1 cellular context compared by ENCODE assay signal in the genomic region with DNA sequence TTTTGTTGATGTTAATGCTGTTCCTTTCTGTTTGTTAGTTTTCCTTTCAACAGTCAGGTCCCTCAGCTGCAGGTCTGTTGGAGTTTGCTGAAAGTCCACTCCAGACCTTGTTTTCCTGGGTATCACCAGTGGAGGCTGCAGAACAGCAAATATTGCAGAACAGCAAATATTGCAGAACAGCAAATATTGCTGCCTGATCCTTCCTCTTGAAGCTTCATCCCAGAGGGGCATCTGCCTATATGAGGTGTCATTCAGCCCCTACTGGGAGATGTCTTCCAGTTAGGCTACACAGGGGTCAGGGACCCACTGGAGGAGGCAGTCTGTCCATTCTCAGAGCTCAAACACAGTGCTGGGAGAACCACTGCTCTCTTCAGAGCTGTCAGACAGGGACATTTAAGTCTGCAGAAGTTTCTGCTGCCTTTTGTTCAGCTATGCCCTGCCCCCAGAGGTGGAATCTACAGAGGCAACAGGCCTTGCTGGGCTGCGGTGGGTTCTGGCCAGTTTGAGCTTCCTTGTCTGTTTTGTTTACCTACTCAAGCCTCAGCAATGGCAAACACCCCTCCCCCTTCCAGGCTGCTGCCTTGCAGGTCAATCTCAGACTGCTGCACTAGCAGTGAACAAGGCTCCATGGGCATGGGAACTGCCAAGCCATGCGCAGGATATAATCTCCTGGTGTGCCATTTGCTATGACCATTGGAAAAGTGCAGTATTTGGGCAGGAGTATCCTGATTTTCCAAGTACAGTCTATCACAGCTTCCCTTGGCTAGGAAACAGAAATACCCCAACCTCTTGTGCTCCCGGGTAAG.
TF ChIP-seq lines count a peak whose summit lies in the region.
"Not testable (repeated sequence)": the region's sequence is repeated elsewhere in the genome, so short reads cannot be mapped to it uniquely, and the experiment has no call there.

No MANE protein-coding gene starts in this region.

TF ChIP-seq in HepG2, 621 proteins besides CTCF, POLR2A, EP300 and RAD21 (continued from another document and continues in another):
- TF ChIP-seq, protein P1, sequence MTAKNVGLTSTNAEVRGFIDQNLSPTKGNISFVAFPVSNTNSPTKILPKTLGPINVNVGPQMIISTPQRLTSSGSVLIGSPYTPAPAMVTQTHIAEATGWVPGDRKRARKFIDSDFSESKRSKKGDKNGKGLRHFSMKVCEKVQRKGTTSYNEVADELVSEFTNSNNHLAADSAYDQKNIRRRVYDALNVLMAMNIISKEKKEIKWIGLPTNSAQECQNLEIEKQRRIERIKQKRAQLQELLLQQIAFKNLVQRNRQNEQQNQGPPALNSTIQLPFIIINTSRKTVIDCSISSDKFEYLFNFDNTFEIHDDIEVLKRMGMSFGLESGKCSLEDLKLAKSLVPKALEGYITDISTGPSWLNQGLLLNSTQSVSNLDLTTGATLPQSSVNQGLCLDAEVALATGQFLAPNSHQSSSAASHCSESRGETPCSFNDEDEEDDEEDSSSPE (CRISPR knock-in tag; IDR thresholded peaks at IDR 0.05), result 0 out of 2 replicates have a peak, but pooled peaks have one; percentile 18
- peak; percentile 41; the same call in 1 of the 2 replicates for TF ChIP-seq FOXP1 (IDR thresholded peaks at IDR 0.05)
- peak; percentile 87 for TF ChIP-seq FOXP1 (CRISPR knock-in tag; IDR thresholded peaks at IDR 0.05)
- peak; percentile 90 for TF ChIP-seq FOXA1 (IDR thresholded peaks at IDR 0.05)
- TF ChIP-seq FOXA1 (CRISPR knock-in tag; IDR thresholded peaks at IDR 0.05), result peak; percentile 96
- TF ChIP-seq ETV5 (CRISPR knock-in tag; IDR thresholded peaks at IDR 0.05; ENCODE audit: borderline replicate concordance), result peak; percentile 47
- TF ChIP-seq ZNF547 (CRISPR knock-in tag; IDR thresholded peaks at IDR 0.05), result peak; percentile 61; the same call in 1 of the 2 replicates
- peak; percentile 67; the same call in 1 of the 2 replicates for TF ChIP-seq ESRRA (CRISPR knock-in tag; IDR thresholded peaks at IDR 0.05; ENCODE audit: low read depth)
- TF ChIP-seq ZNF644 (CRISPR knock-in tag; IDR thresholded peaks at IDR 0.05; ENCODE audit: low read depth), result peak; percentile 90
- 0 out of 2 replicates have a peak, but pooled peaks have one; percentile 23 for TF ChIP-seq KLF11 (CRISPR knock-in tag; IDR thresholded peaks at IDR 0.05)
- 0 out of 2 replicates have a peak, but pooled peaks have one; percentile 23 for TF ChIP-seq ZNF629 (CRISPR knock-in tag; conservative IDR thresholded peaks at IDR 0.05)
- TF ChIP-seq FOXC1 (CRISPR knock-in tag; IDR thresholded peaks at IDR 0.05; ENCODE audit: borderline replicate concordance), result peak; percentile 66
- peak; percentile 13; the same call in 1 of the 2 replicates for TF ChIP-seq SP4 (CRISPR knock-in tag; IDR thresholded peaks at IDR 0.05)
- TF ChIP-seq TBX3 (IDR thresholded peaks at IDR 0.05; ENCODE audit: borderline replicate concordance), result peak; percentile 70; the same call in 1 of the 2 replicates
- 0 out of 2 replicates have a peak, but pooled peaks have one; percentile 30 for TF ChIP-seq ZNF333 (CRISPR knock-in tag; IDR thresholded peaks at IDR 0.05; ENCODE audit: borderline replicate concordance)
- TF ChIP-seq SOX13 (IDR thresholded peaks at IDR 0.05); CREM (CRISPR knock-in tag; IDR thresholded peaks at IDR 0.05); MAZ (IDR thresholded peaks at IDR 0.05; ENCODE audit: borderline replicate concordance, low read depth, low read length): not testable (repeated sequence)
- peak in 1 of 2 experiments; percentile 74; a peak in 2 of 4 replicates for TF ChIP-seq SOX13 (CRISPR knock-in tag; conservative IDR thresholded peaks at IDR 0.05 in 1 of 2, IDR thresholded peaks at IDR 0.05 in 1 of 2)
- peak; percentile 60; the same call in 1 of the 2 replicates for TF ChIP-seq HNF1B (CRISPR knock-in tag; IDR thresholded peaks at IDR 0.05)
- TF ChIP-seq, protein P2, sequence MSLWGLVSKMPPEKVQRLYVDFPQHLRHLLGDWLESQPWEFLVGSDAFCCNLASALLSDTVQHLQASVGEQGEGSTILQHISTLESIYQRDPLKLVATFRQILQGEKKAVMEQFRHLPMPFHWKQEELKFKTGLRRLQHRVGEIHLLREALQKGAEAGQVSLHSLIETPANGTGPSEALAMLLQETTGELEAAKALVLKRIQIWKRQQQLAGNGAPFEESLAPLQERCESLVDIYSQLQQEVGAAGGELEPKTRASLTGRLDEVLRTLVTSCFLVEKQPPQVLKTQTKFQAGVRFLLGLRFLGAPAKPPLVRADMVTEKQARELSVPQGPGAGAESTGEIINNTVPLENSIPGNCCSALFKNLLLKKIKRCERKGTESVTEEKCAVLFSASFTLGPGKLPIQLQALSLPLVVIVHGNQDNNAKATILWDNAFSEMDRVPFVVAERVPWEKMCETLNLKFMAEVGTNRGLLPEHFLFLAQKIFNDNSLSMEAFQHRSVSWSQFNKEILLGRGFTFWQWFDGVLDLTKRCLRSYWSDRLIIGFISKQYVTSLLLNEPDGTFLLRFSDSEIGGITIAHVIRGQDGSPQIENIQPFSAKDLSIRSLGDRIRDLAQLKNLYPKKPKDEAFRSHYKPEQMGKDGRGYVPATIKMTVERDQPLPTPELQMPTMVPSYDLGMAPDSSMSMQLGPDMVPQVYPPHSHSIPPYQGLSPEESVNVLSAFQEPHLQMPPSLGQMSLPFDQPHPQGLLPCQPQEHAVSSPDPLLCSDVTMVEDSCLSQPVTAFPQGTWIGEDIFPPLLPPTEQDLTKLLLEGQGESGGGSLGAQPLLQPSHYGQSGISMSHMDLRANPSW (CRISPR knock-in tag; IDR thresholded peaks at IDR 0.05; ENCODE audit: borderline replicate concordance), result peak; percentile 31; the same call in 1 of the 2 replicates
- TF ChIP-seq CREM (IDR thresholded peaks at IDR 0.05), result peak; percentile 63; the same call in 1 of the 2 replicates
- peak; percentile 94 for TF ChIP-seq DPF2 (CRISPR knock-in tag; IDR thresholded peaks at IDR 0.05; ENCODE audit: borderline replicate concordance, low read depth)
- peak; percentile 70; the same call in 1 of the 2 replicates for TF ChIP-seq ZNF747 (CRISPR knock-in tag; IDR thresholded peaks at IDR 0.05; ENCODE audit: borderline replicate concordance)
- peak; percentile 82; the same call in 1 of the 2 replicates for TF ChIP-seq KDM1A (CRISPR knock-in tag; IDR thresholded peaks at IDR 0.05)
- TF ChIP-seq, protein P3, sequence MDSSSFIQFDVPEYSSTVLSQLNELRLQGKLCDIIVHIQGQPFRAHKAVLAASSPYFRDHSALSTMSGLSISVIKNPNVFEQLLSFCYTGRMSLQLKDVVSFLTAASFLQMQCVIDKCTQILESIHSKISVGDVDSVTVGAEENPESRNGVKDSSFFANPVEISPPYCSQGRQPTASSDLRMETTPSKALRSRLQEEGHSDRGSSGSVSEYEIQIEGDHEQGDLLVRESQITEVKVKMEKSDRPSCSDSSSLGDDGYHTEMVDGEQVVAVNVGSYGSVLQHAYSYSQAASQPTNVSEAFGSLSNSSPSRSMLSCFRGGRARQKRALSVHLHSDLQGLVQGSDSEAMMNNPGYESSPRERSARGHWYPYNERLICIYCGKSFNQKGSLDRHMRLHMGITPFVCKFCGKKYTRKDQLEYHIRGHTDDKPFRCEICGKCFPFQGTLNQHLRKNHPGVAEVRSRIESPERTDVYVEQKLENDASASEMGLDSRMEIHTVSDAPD (CRISPR knock-in tag; IDR thresholded peaks at IDR 0.05), result peak; percentile 84; the same call in 1 of the 2 replicates
- peak; percentile 72; the same call in 1 of the 2 replicates for TF ChIP-seq ZNF670 (CRISPR knock-in tag; IDR thresholded peaks at IDR 0.05; ENCODE audit: borderline replicate concordance)
- peak; percentile 89 for TF ChIP-seq CEBPB (IDR thresholded peaks at IDR 0.05; ENCODE audit: borderline replicate concordance, low read depth, low read length)
- TF ChIP-seq ATF4 (CRISPR knock-in tag; IDR thresholded peaks at IDR 0.05), result peak in 1 of 2 experiments; percentile 85; a peak in 2 of 4 replicates
- peak; percentile 81 for TF ChIP-seq ZMYM4 (CRISPR knock-in tag; IDR thresholded peaks at IDR 0.05)
- peak; percentile 86; the same call in 1 of the 2 replicates for TF ChIP-seq ZNF564 (CRISPR knock-in tag; IDR thresholded peaks at IDR 0.05)
- peak; percentile 79; the same call in 1 of the 2 replicates for TF ChIP-seq ZFP90 (CRISPR knock-in tag; IDR thresholded peaks at IDR 0.05; ENCODE audit: borderline replicate concordance)
- TF ChIP-seq NFKBIZ (CRISPR knock-in tag; IDR thresholded peaks at IDR 0.05), result peak; percentile 72
- peak; percentile 74; the same call in 1 of the 2 replicates for TF ChIP-seq ZNF263 (CRISPR knock-in tag; IDR thresholded peaks at IDR 0.05)
- TF ChIP-seq ZNF766 (CRISPR knock-in tag; IDR thresholded peaks at IDR 0.05; ENCODE audit: borderline replicate concordance), result peak; percentile 61; the same call in 1 of the 2 replicates
- TF ChIP-seq ZNF7 (CRISPR knock-in tag; IDR thresholded peaks at IDR 0.05), result peak; percentile 50; the same call in 1 of the 2 replicates
- TF ChIP-seq KDM5B (CRISPR knock-in tag; IDR thresholded peaks at IDR 0.05; ENCODE audit: borderline replicate concordance), result 0 out of 2 replicates have a peak, but pooled peaks have one; percentile 66
- TF ChIP-seq ZNF441 (CRISPR knock-in tag; IDR thresholded peaks at IDR 0.05; ENCODE audit: borderline replicate concordance), result peak; percentile 18; the same call in 1 of the 2 replicates
- TF ChIP-seq TRIM24 (CRISPR knock-in tag; IDR thresholded peaks at IDR 0.05), result peak; percentile 87; the same call in 1 of the 2 replicates
- TF ChIP-seq KDM3A (CRISPR knock-in tag; IDR thresholded peaks at IDR 0.05; ENCODE audit: low read depth), result 0 out of 2 replicates have a peak, but pooled peaks have one; percentile 27
- peak; percentile 48; the same call in 1 of the 2 replicates for TF ChIP-seq ZNF598 (CRISPR knock-in tag; IDR thresholded peaks at IDR 0.05; ENCODE audit: borderline replicate concordance)
- TF ChIP-seq THAP9 (CRISPR knock-in tag; IDR thresholded peaks at IDR 0.05; ENCODE audit: borderline replicate concordance), result peak; percentile 79; the same call in 1 of the 2 replicates
- TF ChIP-seq MAZ (CRISPR knock-in tag; IDR thresholded peaks at IDR 0.05; ENCODE audit: low read depth), result peak; percentile 50; the same call in 1 of the 2 replicates
